Comparison of ENCODE assay signal across 28 cellular contexts in genomic region chr12:124335426-124336183, GRCh38. TPM values are rescaled to one million over a fixed set of nuclear protein-coding genes. Genes with fewer than 3 reads are reported as not detected.
DNase-seq lines count a peak whose midpoint lies in the region; ATAC-seq and TF ChIP-seq lines count a peak whose summit lies in the region.
"Had no signal": no experiment of that assay in that cellular context is flagged by ENCODE, and none has a peak within 500 bp of the region (broad histone marks: within the 10 kb centered on the region; RNA-seq: fewer than 3 reads in every experiment).

No MANE protein-coding gene starts in this region.

- H3K27me3 Mint-ChIP-seq in activated naive CD8-positive, alpha-beta T cell treated with anti-CD3 and anti-CD28 coated beads for 36 hours, result no peaks in the 10 kb centered on the region
- no peaks in the 10 kb centered on the region for H3K27me3 Mint-ChIP-seq in activated naive CD8-positive, alpha-beta T cell treated with anti-CD3 and anti-CD28 coated beads, Interleukin-2, amount 50 U/mL, for 24 hours
- H3K27me3 Mint-ChIP-seq in nephron progenitor cell (ENCODE audit: low read depth, poor library complexity), result no peaks in the 10 kb centered on the region
- H3K27me3 Mint-ChIP-seq in stimulated activated naive B cell treated with anti-CD40 and anti-IgM and Interleukin-4, amounts not matched to agents 10 μg/mL and 1 μg/mL and 100 μg/mL, for 72 hours, result no peaks in the 10 kb centered on the region
- no peaks in the 10 kb centered on the region for H3K27me3 Mint-ChIP-seq in activated CD8-positive, alpha-beta T cell treated with anti-CD3 and anti-CD28 coated beads for 36 hours
- H3K27me3 Mint-ChIP-seq in T-helper 17 cell, result no peaks in the 10 kb centered on the region

- no peaks in the 10 kb centered on the region for H3K4me1 Mint-ChIP-seq in activated naive CD8-positive, alpha-beta T cell treated with anti-CD3 and anti-CD28 coated beads for 36 hours
- H3K4me1 Mint-ChIP-seq in activated naive CD8-positive, alpha-beta T cell treated with anti-CD3 and anti-CD28 coated beads, Interleukin-2, amount 50 U/mL, for 24 hours, result peaks cover 2% of the 10 kb centered on the region
- no peaks in the 10 kb centered on the region for H3K4me1 Mint-ChIP-seq in nephron progenitor cell
- H3K4me1 Mint-ChIP-seq in stimulated activated naive B cell treated with anti-CD40 and anti-IgM and Interleukin-4, amounts not matched to agents 10 μg/mL and 1 μg/mL and 100 μg/mL, for 72 hours, result no peaks in the 10 kb centered on the region
- H3K4me1 Mint-ChIP-seq in activated CD8-positive, alpha-beta T cell treated with anti-CD3 and anti-CD28 coated beads for 36 hours (ENCODE audit: low read depth), result no peaks in the 10 kb centered on the region
- H3K4me1 Mint-ChIP-seq in T-helper 17 cell, result no peaks in the 10 kb centered on the region
- H3K4me1 Mint-ChIP-seq: CD14-positive monocyte had no signal

- intact Hi-C loops in activated CD8-positive, alpha-beta T cell treated with anti-CD3 and anti-CD28 coated beads for 36 hours (cut with micrococcal nuclease), result no loop called here

- no peak for DNase-seq in activated naive CD8-positive, alpha-beta T cell treated with anti-CD3 and anti-CD28 coated beads for 36 hours
- no peak for DNase-seq in activated naive CD8-positive, alpha-beta T cell treated with anti-CD3 and anti-CD28 coated beads, Interleukin-2, amount 50 U/mL, for 24 hours
- DNase-seq in RWPE1 (ENCODE audit: low spot score), result no peak
- no peak for DNase-seq in nephron progenitor cell
- DNase-seq in stimulated activated naive B cell treated with anti-CD40 and anti-IgM and Interleukin-4, amounts not matched to agents 10 μg/mL and 1 μg/mL and 100 μg/mL, for 72 hours, result no peak
- no peak for DNase-seq in activated CD8-positive, alpha-beta T cell treated with anti-CD3 and anti-CD28 coated beads for 36 hours
- DNase-seq in SW 1271 (lab: John Stamatoyannopoulos, UW), result no peak
- no peak for DNase-seq in T-helper 17 cell
- DNase-seq: BE2C; DMS153; DND-41; H7; KG1; MG63; NCI-H1105 treated with DMSO at 0.1 percent for 48 hours; NCI-H146; NCI-H1930; NCI-H2107; NCI-H446; NCI-H526; NCI-H82; NK-92 treated with Interleukin-12 subunit alpha and Interleukin-12 subunit beta, amount 100 ng/mL, for 24 hours; PC-9; RPMI8226; SHP77 had no signal

- H3K9me3 ChIP-seq in T-helper 17 cell (ENCODE audit: control insufficient read depth, low read length, poor library complexity, severe bottlenecking), result no peaks in the 10 kb centered on the region
- H3K9me3 ChIP-seq: BE2C, MG63 had no signal

- no peak for TF ChIP-seq CTCF in RWPE1 (conservative IDR thresholded peaks at IDR 0.05; ENCODE audit: low read depth)
- no peak for TF ChIP-seq CTCF in nephron progenitor cell (IDR thresholded peaks at IDR 0.05)
- TF ChIP-seq CTCF in activated CD8-positive, alpha-beta T cell treated with anti-CD3 and anti-CD28 coated beads for 36 hours (IDR thresholded peaks at IDR 0.05), result no peak

- ATAC-seq in activated naive CD8-positive, alpha-beta T cell treated with anti-CD3 and anti-CD28 coated beads, Interleukin-2, amount 50 U/mL, for 24 hours, result no peak
- no peak for ATAC-seq in stimulated activated naive B cell treated with anti-CD40 and anti-IgM and Interleukin-4, amounts not matched to agents 10 μg/mL and 1 μg/mL and 100 μg/mL, for 72 hours (replicated peaks)
- no peak for ATAC-seq in activated CD8-positive, alpha-beta T cell treated with anti-CD3 and anti-CD28 coated beads for 36 hours
- no peak for ATAC-seq in T-helper 17 cell

- no peaks in the 10 kb centered on the region for H3K9me3 Mint-ChIP-seq in activated naive CD8-positive, alpha-beta T cell treated with anti-CD3 and anti-CD28 coated beads for 36 hours
- no peaks in the 10 kb centered on the region for H3K9me3 Mint-ChIP-seq in activated naive CD8-positive, alpha-beta T cell treated with anti-CD3 and anti-CD28 coated beads, Interleukin-2, amount 50 U/mL, for 24 hours
- no peaks in the 10 kb centered on the region for H3K9me3 Mint-ChIP-seq in nephron progenitor cell
- no peaks in the 10 kb centered on the region for H3K9me3 Mint-ChIP-seq in stimulated activated naive B cell treated with anti-CD40 and anti-IgM and Interleukin-4, amounts not matched to agents 10 μg/mL and 1 μg/mL and 100 μg/mL, for 72 hours
- H3K9me3 Mint-ChIP-seq in activated CD8-positive, alpha-beta T cell treated with anti-CD3 and anti-CD28 coated beads for 36 hours, result no peaks in the 10 kb centered on the region

- peak overlapping the region; percentile 36 for H3K27ac Mint-ChIP-seq in activated naive CD8-positive, alpha-beta T cell treated with anti-CD3 and anti-CD28 coated beads for 36 hours
- H3K27ac Mint-ChIP-seq in activated naive CD8-positive, alpha-beta T cell treated with anti-CD3 and anti-CD28 coated beads, Interleukin-2, amount 50 U/mL, for 24 hours, result no peak overlapping the region
- peak overlapping the region; percentile 16 for H3K27ac Mint-ChIP-seq in nephron progenitor cell
- peak overlapping the region; percentile 37 for H3K27ac Mint-ChIP-seq in stimulated activated naive B cell treated with anti-CD40 and anti-IgM and Interleukin-4, amounts not matched to agents 10 μg/mL and 1 μg/mL and 100 μg/mL, for 72 hours
- H3K27ac Mint-ChIP-seq in activated CD8-positive, alpha-beta T cell treated with anti-CD3 and anti-CD28 coated beads for 36 hours, result no peak overlapping the region
- H3K27ac Mint-ChIP-seq in T-helper 17 cell, result no peak overlapping the region

- POLR2A ChIA-PET in RWPE1 (lab: Yijun Ruan, JAX; ENCODE audit: low non-redundant PET), result no interaction called here
- POLR2A ChIA-PET in activated CD8-positive, alpha-beta T cell treated with anti-CD3 and anti-CD28 coated beads for 36 hours (lab: Charles Lee), result no interaction called here

- no peak overlapping the region for H3K4me3 Mint-ChIP-seq in activated naive CD8-positive, alpha-beta T cell treated with anti-CD3 and anti-CD28 coated beads for 36 hours
- no peak overlapping the region for H3K4me3 Mint-ChIP-seq in activated naive CD8-positive, alpha-beta T cell treated with anti-CD3 and anti-CD28 coated beads, Interleukin-2, amount 50 U/mL, for 24 hours
- H3K4me3 Mint-ChIP-seq in nephron progenitor cell (no peak overlapping the region), T-helper 17 cell (no peak overlapping the region)
- H3K4me3 Mint-ChIP-seq in stimulated activated naive B cell treated with anti-CD40 and anti-IgM and Interleukin-4, amounts not matched to agents 10 μg/mL and 1 μg/mL and 100 μg/mL, for 72 hours, result no peak overlapping the region
- no peak overlapping the region for H3K4me3 Mint-ChIP-seq in activated CD8-positive, alpha-beta T cell treated with anti-CD3 and anti-CD28 coated beads for 36 hours
- H3K4me3 Mint-ChIP-seq: CD14-positive monocyte had no signal

- peaks cover 19% of the 10 kb centered on the region for H3K36me3 Mint-ChIP-seq in activated naive CD8-positive, alpha-beta T cell treated with anti-CD3 and anti-CD28 coated beads for 36 hours
- H3K36me3 Mint-ChIP-seq in activated naive CD8-positive, alpha-beta T cell treated with anti-CD3 and anti-CD28 coated beads, Interleukin-2, amount 50 U/mL, for 24 hours (ENCODE audit: low read depth), result peaks cover 20% of the 10 kb centered on the region
- peaks cover 29% of the 10 kb centered on the region for H3K36me3 Mint-ChIP-seq in nephron progenitor cell (ENCODE audit: low read depth)
- H3K36me3 Mint-ChIP-seq in stimulated activated naive B cell treated with anti-CD40 and anti-IgM and Interleukin-4, amounts not matched to agents 10 μg/mL and 1 μg/mL and 100 μg/mL, for 72 hours, result peaks cover 66 to 77% of the 10 kb centered on the region in 2 donors
- H3K36me3 Mint-ChIP-seq in activated CD8-positive, alpha-beta T cell treated with anti-CD3 and anti-CD28 coated beads for 36 hours (ENCODE audit: low read depth), result peaks cover 22% of the 10 kb centered on the region
- H3K36me3 Mint-ChIP-seq in T-helper 17 cell (ENCODE audit: low read depth), result peaks cover 2% of the 10 kb centered on the region

- CTCF ChIA-PET in RWPE1 (lab: Yijun Ruan, JAX), result no interaction called here
- CTCF ChIA-PET in activated CD8-positive, alpha-beta T cell treated with anti-CD3 and anti-CD28 coated beads for 36 hours (lab: Charles Lee), result interaction anchor here (0.7 to 1.8 kb wide), 2 partner anchors 119 to 437 kb away, joined by 3 to 5 read pairs; no protein-coding TSS in a partner anchor

- H3K27ac ChIP-seq in RWPE1, result peak overlapping the region; percentile 22; the same call in 1 of the 2 replicates
- H3K27ac ChIP-seq: 22Rv1, PC-9 had no signal

RNA-seq across cellular contexts. Expression of gene RFLNA, which starts 40.7 kb away (rescaled TPM):
- not detected for total RNA-seq in activated naive CD8-positive, alpha-beta T cell treated with anti-CD3 and anti-CD28 coated beads for 36 hours
- not detected for total RNA-seq in activated CD8-positive, alpha-beta T cell treated with anti-CD3 and anti-CD28 coated beads for 36 hours
- total RNA-seq in T-helper 17 cell, result not detected
- total RNA-seq: PC-9, SK-MEL-5 had no signal

Comparison
In these comparisons a context has a peak if more than half of its experiments do, and no peak if none do; other contexts are left out.
1. H3K27ac Mint-ChIP-seq: peak in activated naive CD8-positive, alpha-beta T cell treated with anti-CD3 and anti-CD28 coated beads for 36 hours (single experiment), nephron progenitor cell (single experiment) and stimulated activated naive B cell treated with anti-CD40 and anti-IgM and Interleukin-4, amounts not matched to agents 10 μg/mL and 1 μg/mL and 100 μg/mL, for 72 hours (single experiment); none in activated naive CD8-positive, alpha-beta T cell treated with anti-CD3 and anti-CD28 coated beads, Interleukin-2, amount 50 U/mL, for 24 hours (single experiment), activated CD8-positive, alpha-beta T cell treated with anti-CD3 and anti-CD28 coated beads for 36 hours (single experiment) and T-helper 17 cell (single experiment).